In the genomic region with DNA sequence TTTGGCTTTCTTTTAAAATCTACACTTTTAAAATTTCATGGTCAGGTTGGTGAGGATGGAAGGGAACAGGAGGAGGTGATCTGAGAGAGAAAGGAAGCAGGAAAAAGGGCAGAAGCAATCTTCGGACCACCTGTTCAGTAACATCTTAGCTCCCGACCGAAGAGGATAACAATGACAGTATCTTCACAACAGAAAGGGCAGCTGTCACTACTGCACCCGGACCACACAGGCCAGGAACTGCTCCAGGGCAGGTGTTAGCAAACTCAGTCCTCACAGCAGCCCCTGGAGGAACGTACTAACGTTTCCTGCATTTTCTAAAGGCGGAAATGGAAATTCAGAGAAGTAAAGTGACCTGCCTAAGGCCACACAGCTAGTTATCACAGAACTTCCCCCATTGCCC, we compare ENCODE assay signal across 1 cellular context.
TF ChIP-seq lines count a peak whose summit lies in the region.

No MANE protein-coding gene starts in this region.

TF ChIP-seq in H1, 55 proteins besides CTCF, POLR2A, EP300 and RAD21:
- TF ChIP-seq BRCA1 (IDR thresholded peaks at IDR 0.05; ENCODE audit: low read depth, low read length) (no peak), CHD1 (IDR thresholded peaks at IDR 0.05; ENCODE audit: low read depth, low read length) (no peak), BCL11A (IDR thresholded peaks at IDR 0.05; ENCODE audit: low read depth in 2 of 2, low read length in 2 of 2) (no peak), FOSL1 (IDR thresholded peaks at IDR 0.05; ENCODE audit: insufficient read depth, low read depth, low read length) (no peak), GTF2F1 (IDR thresholded peaks at IDR 0.05; ENCODE audit: borderline replicate concordance, low read depth, low read length) (no peak), CEBPB (IDR thresholded peaks at IDR 0.05; ENCODE audit: low read depth, low read length) (no peak), KDM1A (IDR thresholded peaks at IDR 0.05; ENCODE audit: borderline replicate concordance, low read length) (no peak), RXRA (IDR thresholded peaks at IDR 0.05; ENCODE audit: insufficient read depth, low read depth, low read length) (no peak), MAX (IDR thresholded peaks at IDR 0.05) (no peak), CHD2 (IDR thresholded peaks at IDR 0.05; ENCODE audit: low read length) (no peak), TCF12 (IDR thresholded peaks at IDR 0.05; ENCODE audit: low read depth, low read length) (no peak), HDAC6 (IDR thresholded peaks at IDR 0.05; ENCODE audit: low read depth, low read length) (no peak), CBX8 (IDR thresholded peaks at IDR 0.05; ENCODE audit: borderline replicate concordance, low read depth, low read length) (no peak)
- TF ChIP-seq, protein P1, sequence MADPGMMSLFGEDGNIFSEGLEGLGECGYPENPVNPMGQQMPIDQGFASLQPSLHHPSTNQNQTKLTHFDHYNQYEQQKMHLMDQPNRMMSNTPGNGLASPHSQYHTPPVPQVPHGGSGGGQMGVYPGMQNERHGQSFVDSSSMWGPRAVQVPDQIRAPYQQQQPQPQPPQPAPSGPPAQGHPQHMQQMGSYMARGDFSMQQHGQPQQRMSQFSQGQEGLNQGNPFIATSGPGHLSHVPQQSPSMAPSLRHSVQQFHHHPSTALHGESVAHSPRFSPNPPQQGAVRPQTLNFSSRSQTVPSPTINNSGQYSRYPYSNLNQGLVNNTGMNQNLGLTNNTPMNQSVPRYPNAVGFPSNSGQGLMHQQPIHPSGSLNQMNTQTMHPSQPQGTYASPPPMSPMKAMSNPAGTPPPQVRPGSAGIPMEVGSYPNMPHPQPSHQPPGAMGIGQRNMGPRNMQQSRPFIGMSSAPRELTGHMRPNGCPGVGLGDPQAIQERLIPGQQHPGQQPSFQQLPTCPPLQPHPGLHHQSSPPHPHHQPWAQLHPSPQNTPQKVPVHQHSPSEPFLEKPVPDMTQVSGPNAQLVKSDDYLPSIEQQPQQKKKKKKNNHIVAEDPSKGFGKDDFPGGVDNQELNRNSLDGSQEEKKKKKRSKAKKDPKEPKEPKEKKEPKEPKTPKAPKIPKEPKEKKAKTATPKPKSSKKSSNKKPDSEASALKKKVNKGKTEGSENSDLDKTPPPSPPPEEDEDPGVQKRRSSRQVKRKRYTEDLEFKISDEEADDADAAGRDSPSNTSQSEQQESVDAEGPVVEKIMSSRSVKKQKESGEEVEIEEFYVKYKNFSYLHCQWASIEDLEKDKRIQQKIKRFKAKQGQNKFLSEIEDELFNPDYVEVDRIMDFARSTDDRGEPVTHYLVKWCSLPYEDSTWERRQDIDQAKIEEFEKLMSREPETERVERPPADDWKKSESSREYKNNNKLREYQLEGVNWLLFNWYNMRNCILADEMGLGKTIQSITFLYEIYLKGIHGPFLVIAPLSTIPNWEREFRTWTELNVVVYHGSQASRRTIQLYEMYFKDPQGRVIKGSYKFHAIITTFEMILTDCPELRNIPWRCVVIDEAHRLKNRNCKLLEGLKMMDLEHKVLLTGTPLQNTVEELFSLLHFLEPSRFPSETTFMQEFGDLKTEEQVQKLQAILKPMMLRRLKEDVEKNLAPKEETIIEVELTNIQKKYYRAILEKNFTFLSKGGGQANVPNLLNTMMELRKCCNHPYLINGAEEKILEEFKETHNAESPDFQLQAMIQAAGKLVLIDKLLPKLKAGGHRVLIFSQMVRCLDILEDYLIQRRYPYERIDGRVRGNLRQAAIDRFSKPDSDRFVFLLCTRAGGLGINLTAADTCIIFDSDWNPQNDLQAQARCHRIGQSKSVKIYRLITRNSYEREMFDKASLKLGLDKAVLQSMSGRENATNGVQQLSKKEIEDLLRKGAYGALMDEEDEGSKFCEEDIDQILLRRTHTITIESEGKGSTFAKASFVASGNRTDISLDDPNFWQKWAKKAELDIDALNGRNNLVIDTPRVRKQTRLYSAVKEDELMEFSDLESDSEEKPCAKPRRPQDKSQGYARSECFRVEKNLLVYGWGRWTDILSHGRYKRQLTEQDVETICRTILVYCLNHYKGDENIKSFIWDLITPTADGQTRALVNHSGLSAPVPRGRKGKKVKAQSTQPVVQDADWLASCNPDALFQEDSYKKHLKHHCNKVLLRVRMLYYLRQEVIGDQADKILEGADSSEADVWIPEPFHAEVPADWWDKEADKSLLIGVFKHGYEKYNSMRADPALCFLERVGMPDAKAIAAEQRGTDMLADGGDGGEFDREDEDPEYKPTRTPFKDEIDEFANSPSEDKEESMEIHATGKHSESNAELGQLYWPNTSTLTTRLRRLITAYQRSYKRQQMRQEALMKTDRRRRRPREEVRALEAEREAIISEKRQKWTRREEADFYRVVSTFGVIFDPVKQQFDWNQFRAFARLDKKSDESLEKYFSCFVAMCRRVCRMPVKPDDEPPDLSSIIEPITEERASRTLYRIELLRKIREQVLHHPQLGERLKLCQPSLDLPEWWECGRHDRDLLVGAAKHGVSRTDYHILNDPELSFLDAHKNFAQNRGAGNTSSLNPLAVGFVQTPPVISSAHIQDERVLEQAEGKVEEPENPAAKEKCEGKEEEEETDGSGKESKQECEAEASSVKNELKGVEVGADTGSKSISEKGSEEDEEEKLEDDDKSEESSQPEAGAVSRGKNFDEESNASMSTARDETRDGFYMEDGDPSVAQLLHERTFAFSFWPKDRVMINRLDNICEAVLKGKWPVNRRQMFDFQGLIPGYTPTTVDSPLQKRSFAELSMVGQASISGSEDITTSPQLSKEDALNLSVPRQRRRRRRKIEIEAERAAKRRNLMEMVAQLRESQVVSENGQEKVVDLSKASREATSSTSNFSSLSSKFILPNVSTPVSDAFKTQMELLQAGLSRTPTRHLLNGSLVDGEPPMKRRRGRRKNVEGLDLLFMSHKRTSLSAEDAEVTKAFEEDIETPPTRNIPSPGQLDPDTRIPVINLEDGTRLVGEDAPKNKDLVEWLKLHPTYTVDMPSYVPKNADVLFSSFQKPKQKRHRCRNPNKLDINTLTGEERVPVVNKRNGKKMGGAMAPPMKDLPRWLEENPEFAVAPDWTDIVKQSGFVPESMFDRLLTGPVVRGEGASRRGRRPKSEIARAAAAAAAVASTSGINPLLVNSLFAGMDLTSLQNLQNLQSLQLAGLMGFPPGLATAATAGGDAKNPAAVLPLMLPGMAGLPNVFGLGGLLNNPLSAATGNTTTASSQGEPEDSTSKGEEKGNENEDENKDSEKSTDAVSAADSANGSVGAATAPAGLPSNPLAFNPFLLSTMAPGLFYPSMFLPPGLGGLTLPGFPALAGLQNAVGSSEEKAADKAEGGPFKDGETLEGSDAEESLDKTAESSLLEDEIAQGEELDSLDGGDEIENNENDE (IDR thresholded peaks at IDR 0.05; ENCODE audit: insufficient replicate concordance, low read length): no peak
